ENCODE assay signal across 1 cellular context in the genomic region with DNA sequence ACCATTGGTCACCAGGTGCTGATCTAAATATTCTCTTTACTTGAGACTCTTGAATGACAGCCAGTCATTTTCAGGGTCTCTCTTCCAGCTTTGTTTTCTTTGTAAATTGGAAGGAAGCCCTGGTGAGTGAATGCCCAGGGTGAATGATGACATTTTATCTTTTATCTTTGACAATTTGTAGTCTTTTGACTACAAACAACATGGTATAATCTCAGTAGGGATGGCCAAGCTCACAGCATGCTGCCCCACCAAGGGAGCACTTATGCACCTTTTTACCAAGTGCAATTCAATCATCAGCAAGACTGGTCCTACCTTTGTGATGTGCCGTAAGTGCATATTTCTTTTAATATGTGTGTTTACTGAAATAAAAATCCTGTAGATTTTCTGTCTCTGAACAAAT.
TF ChIP-seq lines count a peak whose summit lies in the region.

No MANE protein-coding gene starts in this region.

TF ChIP-seq in GM23338, 12 proteins besides CTCF, POLR2A, EP300 and RAD21 (continued from another document):
- TF ChIP-seq ZNF462 (CRISPR knock-in tag; IDR thresholded peaks at IDR 0.05) = no peak
TF ChIP-seq in GM23338: peak in this region for 0.
